In the genomic region with DNA sequence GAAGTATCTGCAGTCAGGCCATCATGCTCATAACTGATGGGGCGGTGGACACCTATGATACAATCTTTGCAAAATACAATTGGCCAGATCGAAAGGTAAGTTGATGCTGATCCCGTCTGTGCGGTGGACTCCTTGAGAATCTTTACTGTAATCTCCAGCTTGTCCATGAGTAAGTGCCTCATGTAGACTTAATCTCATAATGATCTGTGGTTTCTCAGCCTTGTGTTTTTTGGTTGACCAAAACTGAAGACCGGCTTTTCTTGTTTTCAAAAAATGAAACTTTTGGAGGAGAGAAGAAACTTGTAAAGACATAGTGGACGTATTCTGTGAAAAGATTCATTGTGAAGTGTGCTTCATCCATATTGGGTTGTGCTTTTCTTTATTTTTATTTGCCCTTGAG, we compare ENCODE assay signal across 25 cellular contexts.
DNase-seq lines count a peak whose midpoint lies in the region; ATAC-seq and TF ChIP-seq lines count a peak whose summit lies in the region.
"Had no signal": no experiment of that assay in that cellular context is flagged by ENCODE, and none has a peak within 500 bp of the region (broad histone marks: within the 10 kb centered on the region; RNA-seq: fewer than 3 reads in every experiment).

No MANE protein-coding gene starts in this region.

- dilution Hi-C loops in mammary epithelial cell (cut with HindIII; ENCODE audit: low sequenced_read_pairs) = no loop called here

- H3K9me3 ChIP-seq in mammary epithelial cell (replicated peaks; ENCODE audit: insufficient read depth, low read length) (peaks cover 4% of the 10 kb centered on the region), breast epithelium (peaks cover 0 to 2% of the 10 kb centered on the region in 2 donors), endodermal cell (ENCODE audit: control insufficient read depth, low read length) (no peaks in the 10 kb centered on the region)
- H3K9me3 ChIP-seq: Caco-2 had no signal

- CTCF ChIA-PET in mammary epithelial cell (lab: Charles Lee; ENCODE audit: low non-redundant PET) = no interaction called here
- CTCF ChIA-PET in activated CD8-positive, alpha-beta T cell treated with anti-CD3 and anti-CD28 coated beads, Interleukin-2, amount 10 ng/mL, durations not matched to agents 7 days and 5 days (lab: Charles Lee) = no interaction called here

- no peaks in the 10 kb centered on the region for H3K79me2 ChIP-seq in mammary epithelial cell (ENCODE audit: insufficient read depth, low read length)

- no peaks in the 10 kb centered on the region for H4K20me1 ChIP-seq in mammary epithelial cell (ENCODE audit: insufficient read depth, low read length)
- H4K20me1 ChIP-seq: BLaER1 treated with 17β-estradiol and CSF1 and Interleukin-3, amounts not matched to agents 10 nM and 100 nM had no signal

- H3K36me3 ChIP-seq in mammary epithelial cell (ENCODE audit: insufficient read depth, low read length) (no peaks in the 10 kb centered on the region), breast epithelium (no peaks in the 10 kb centered on the region), endodermal cell (ENCODE audit: control insufficient read depth, insufficient read depth, low read length) (no peaks in the 10 kb centered on the region)
- H3K36me3 ChIP-seq: BLaER1 treated with 17β-estradiol and CSF1 and Interleukin-3, amounts not matched to agents 10 nM and 100 nM had no signal

- H3K27ac Mint-ChIP-seq in endodermal cell (peak overlapping the region; percentile 46), type B pancreatic cell (no peak overlapping the region), endothelial cell (ENCODE audit: unreplicated experiment) (no peak overlapping the region)
- H3K27ac Mint-ChIP-seq in activated CD8-positive, alpha-beta T cell treated with anti-CD3 and anti-CD28 coated beads, Interleukin-2, amount 10 ng/mL, durations not matched to agents 7 days and 5 days = no peak overlapping the region
- H3K27ac Mint-ChIP-seq: CD4-positive, alpha-beta memory T cell; IgD-negative memory B cell had no signal

- H3K4me1 Mint-ChIP-seq in endodermal cell (peaks cover 34% of the 10 kb centered on the region), type B pancreatic cell (ENCODE audit: unreplicated experiment) (no peaks in the 10 kb centered on the region), endothelial cell (ENCODE audit: unreplicated experiment) (peaks cover 33% of the 10 kb centered on the region)
- H3K4me1 Mint-ChIP-seq in activated CD8-positive, alpha-beta T cell treated with anti-CD3 and anti-CD28 coated beads, Interleukin-2, amount 10 ng/mL, durations not matched to agents 7 days and 5 days (ENCODE audit: low read depth) = no peaks in the 10 kb centered on the region

- no peak overlapping the region for H3K4me3 ChIP-seq in mammary epithelial cell (replicated peaks in 1 of 3; ENCODE audit: insufficient read depth in 1 of 3, low read depth in 2 of 3, low read length in 3 of 3)
- H3K4me3 ChIP-seq in breast epithelium = no peak overlapping the region
- no peak overlapping the region for H3K4me3 ChIP-seq in endodermal cell (ENCODE audit: low read length)
- H3K4me3 ChIP-seq in iPS-11a (ENCODE audit: low read depth, low read length) = peak overlapping the region; percentile 14
- H3K4me3 ChIP-seq: BLaER1 treated with 17β-estradiol and CSF1 and Interleukin-3, amounts not matched to agents 10 nM and 100 nM had no signal

- BruUV-seq in mammary epithelial cell (replicated peaks; lab: Mats Ljungman, UMichigan) = no TSS peak

- H3K27me3 Mint-ChIP-seq in endodermal cell (ENCODE audit: insufficient read depth) (no peaks in the 10 kb centered on the region), type B pancreatic cell (peaks cover 9% of the 10 kb centered on the region), endothelial cell (ENCODE audit: unreplicated experiment) (peaks cover 2% of the 10 kb centered on the region)
- peaks cover 27% of the 10 kb centered on the region for H3K27me3 Mint-ChIP-seq in activated CD8-positive, alpha-beta T cell treated with anti-CD3 and anti-CD28 coated beads, Interleukin-2, amount 10 ng/mL, durations not matched to agents 7 days and 5 days (ENCODE audit: low read depth)

- no peak for ATAC-seq in activated CD8-positive, alpha-beta T cell treated with anti-CD3 and anti-CD28 coated beads, Interleukin-2, amount 10 ng/mL, durations not matched to agents 7 days and 5 days
- ATAC-seq: PC-3 had no signal

- in situ Hi-C loops in mammary epithelial cell (cut with MboI; ENCODE audit: low sequenced_read_pairs in 2 of 2) = no loop called here

- peaks cover 20% of the 10 kb centered on the region for H3K36me3 Mint-ChIP-seq in endodermal cell (ENCODE audit: low read depth)
- H3K36me3 Mint-ChIP-seq in type B pancreatic cell = peaks cover 5% of the 10 kb centered on the region
- no peaks in the 10 kb centered on the region for H3K36me3 Mint-ChIP-seq in activated CD8-positive, alpha-beta T cell treated with anti-CD3 and anti-CD28 coated beads, Interleukin-2, amount 10 ng/mL, durations not matched to agents 7 days and 5 days (ENCODE audit: low read depth)
- H3K36me3 Mint-ChIP-seq in endothelial cell (ENCODE audit: low read depth, unreplicated experiment) = peaks cover 11% of the 10 kb centered on the region
- H3K36me3 Mint-ChIP-seq: CD4-positive, alpha-beta memory T cell; IgD-negative memory B cell had no signal

- WGBS in mammary epithelial cell (ENCODE audit: low coverage, missing lambda C conversion rate) = 87% methylated on average over 6 of the region's 6 CpGs
- WGBS in endodermal cell (ENCODE audit: insufficient coverage in 1 of 2, insufficient read length in 1 of 2), 2 experiments = 86 to 93% methylated on average over 6 of the region's 6 CpGs

- H3K4me2 ChIP-seq in mammary epithelial cell (ENCODE audit: insufficient read depth, low read depth, low read length) = no peak overlapping the region
- H3K4me2 ChIP-seq: BLaER1 treated with 17β-estradiol and CSF1 and Interleukin-3, amounts not matched to agents 10 nM and 100 nM had no signal

- H3K4me3 Mint-ChIP-seq in endodermal cell (no peak overlapping the region), type B pancreatic cell (no peak overlapping the region), endothelial cell (ENCODE audit: unreplicated experiment) (no peak overlapping the region)
- H3K4me3 Mint-ChIP-seq in activated CD8-positive, alpha-beta T cell treated with anti-CD3 and anti-CD28 coated beads, Interleukin-2, amount 10 ng/mL, durations not matched to agents 7 days and 5 days = no peak overlapping the region
- H3K4me3 Mint-ChIP-seq: CD4-positive, alpha-beta memory T cell; IgD-negative memory B cell had no signal

- H3K9me3 Mint-ChIP-seq in endodermal cell (peaks cover 20% of the 10 kb centered on the region), type B pancreatic cell (peaks cover 14% of the 10 kb centered on the region), endothelial cell (ENCODE audit: unreplicated experiment) (no peaks in the 10 kb centered on the region)
- no peaks in the 10 kb centered on the region for H3K9me3 Mint-ChIP-seq in activated CD8-positive, alpha-beta T cell treated with anti-CD3 and anti-CD28 coated beads, Interleukin-2, amount 10 ng/mL, durations not matched to agents 7 days and 5 days (ENCODE audit: insufficient read depth)

- H3K4me1 ChIP-seq in mammary epithelial cell (ENCODE audit: insufficient read depth, low read length) (peaks cover 10% of the 10 kb centered on the region), breast epithelium (peaks cover 5% of the 10 kb centered on the region in 2 donors), endodermal cell (ENCODE audit: control insufficient read depth, insufficient read depth, low read length) (no peaks in the 10 kb centered on the region)
- H3K4me1 ChIP-seq: BLaER1 treated with 17β-estradiol and CSF1 and Interleukin-3, amounts not matched to agents 10 nM and 100 nM; Caco-2 had no signal

- H3K27ac ChIP-seq in mammary epithelial cell (ENCODE audit: insufficient read depth, low read depth, low read length) (no peak overlapping the region), breast epithelium (peak overlapping the region in 1 of 2 donors; percentile 32), endodermal cell (ENCODE audit: low read depth, low read length) (no peak overlapping the region)
- H3K27ac ChIP-seq: 22Rv1; BLaER1 treated with 17β-estradiol and CSF1 and Interleukin-3, amounts not matched to agents 10 nM and 100 nM had no signal

- peak overlapping the region; percentile 31 for H2AFZ ChIP-seq in mammary epithelial cell (ENCODE audit: low read depth, low read length)

- no peaks in the 10 kb centered on the region for H3K27me3 ChIP-seq in mammary epithelial cell (ENCODE audit: insufficient read depth, low read length)
- H3K27me3 ChIP-seq in breast epithelium = no peaks in the 10 kb centered on the region
- H3K27me3 ChIP-seq in endodermal cell (ENCODE audit: control insufficient read depth, insufficient read depth, low read length, poor library complexity, severe bottlenecking) = no peaks in the 10 kb centered on the region
- H3K27me3 ChIP-seq: BLaER1 treated with 17β-estradiol and CSF1 and Interleukin-3, amounts not matched to agents 10 nM and 100 nM had no signal

- DNase-seq in mammary epithelial cell (peak; percentile 83), breast epithelium (ENCODE audit: low spot score in 2 of 2) (no peak), endodermal cell (peak; percentile 35), GM03348 (ENCODE audit: low spot score) (no peak), type B pancreatic cell (ENCODE audit: extremely low spot score, unreplicated experiment) (no peak), endothelial cell (ENCODE audit: low spot score) (no peak)
- no peak for DNase-seq in activated CD8-positive, alpha-beta T cell treated with anti-CD3 and anti-CD28 coated beads, Interleukin-2, amount 10 ng/mL, durations not matched to agents 7 days and 5 days
- DNase-seq: ACHN; Caco-2; CD4-positive, alpha-beta memory T cell; DMS 273 treated with DMSO at 0.1 percent for 48 hours; DMS79 treated with DMSO at 0.1 percent for 48 hours; MV-4-11; NCI-H1694; NCI-H2081; NCI-H2171; NCI-H345; NCI-H524; NCI-H774; PC-3; Right ventricle myocardium superior had no signal

- H3K9ac ChIP-seq in mammary epithelial cell (ENCODE audit: insufficient read depth, low read length) (no peak overlapping the region), endodermal cell (ENCODE audit: extremely low read depth, low read length, poor library complexity, severe bottlenecking) (no peak overlapping the region)
- H3K9ac ChIP-seq: BLaER1 treated with 17β-estradiol and CSF1 and Interleukin-3, amounts not matched to agents 10 nM and 100 nM had no signal

- POLR2A ChIA-PET in activated CD8-positive, alpha-beta T cell treated with anti-CD3 and anti-CD28 coated beads, Interleukin-2, amount 10 ng/mL, durations not matched to agents 7 days and 5 days (lab: Charles Lee) = no interaction called here

- TF ChIP-seq POLR2A in breast epithelium (IDR thresholded peaks at IDR 0.05) = no peak

- intact Hi-C loops in mammary epithelial cell (cut with micrococcal nuclease) = no loop called here
- intact Hi-C loops in breast epithelium (cut with DNase I; ENCODE audit: low total_unique reads) = no loop called here

- TF ChIP-seq CTCF in mammary epithelial cell (conservative IDR thresholded peaks at IDR 0.05 in 1 of 2, IDR thresholded peaks at IDR 0.05 in 1 of 2; ENCODE audit: extremely low read depth in 1 of 2, insufficient read depth in 1 of 2, low read depth in 1 of 2, low read length in 2 of 2) (no peak), breast epithelium (IDR thresholded peaks at IDR 0.05) (no peak), endodermal cell (conservative IDR thresholded peaks at IDR 0.05) (no peak), type B pancreatic cell (conservative IDR thresholded peaks at IDR 0.05) (no peak), endothelial cell (IDR thresholded peaks at IDR 0.05; ENCODE audit: unreplicated experiment) (no peak)

Comparison
In these comparisons a context has a peak if more than half of its experiments do, and no peak if none do; other contexts are left out.
1. DNase-seq: peak in mammary epithelial cell (single experiment) and endodermal cell (single experiment); none in breast epithelium (0 of 2), GM03348 (single experiment), type B pancreatic cell (single experiment), activated CD8-positive, alpha-beta T cell treated with anti-CD3 and anti-CD28 coated beads, Interleukin-2, amount 10 ng/mL, durations not matched to agents 7 days and 5 days (single experiment) and endothelial cell (single experiment).